ENCODE assay signal across 20 cellular contexts in genomic region chr7:131548371-131548770, GRCh38. TPM values are rescaled to one million over a fixed set of nuclear protein-coding genes. Genes with fewer than 3 reads are reported as not detected.
DNase-seq lines count a peak whose midpoint lies in the region; ATAC-seq and TF ChIP-seq lines count a peak whose summit lies in the region.
"Had no signal": no experiment of that assay in that cellular context is flagged by ENCODE, and none has a peak within 500 bp of the region (broad histone marks: within the 10 kb centered on the region; RNA-seq: fewer than 3 reads in every experiment).

No MANE protein-coding gene starts in this region.

- no peak overlapping the region for H3K4me3 Mint-ChIP-seq in glutamatergic neuron (ENCODE audit: unreplicated experiment)
- H3K4me3 Mint-ChIP-seq in activated T-helper 17 cell treated with anti-CD3 and anti-CD28 coated beads, Interleukin-2, amount 50 U/mL, for 72 hours = no peak overlapping the region
- H3K4me3 Mint-ChIP-seq: B cell; CD4-positive, CD25-positive, alpha-beta regulatory T cell had no signal

- ATAC-seq in heart right ventricle = no peak
- no peak for ATAC-seq in activated T-helper 17 cell treated with anti-CD3 and anti-CD28 coated beads, Interleukin-2, amount 50 U/mL, for 72 hours (replicated peaks)
- ATAC-seq in HG02973 (IDR thresholded peaks at IDR 0.05; ENCODE audit: unreplicated experiment) = no peak
- no peak for ATAC-seq in HG02852 (IDR thresholded peaks at IDR 0.05; ENCODE audit: unreplicated experiment)

- peaks cover 8% of the 10 kb centered on the region for H3K4me1 Mint-ChIP-seq in glutamatergic neuron (ENCODE audit: low read depth, unreplicated experiment)
- peaks cover 4% of the 10 kb centered on the region for H3K4me1 Mint-ChIP-seq in activated T-helper 17 cell treated with anti-CD3 and anti-CD28 coated beads, Interleukin-2, amount 50 U/mL, for 72 hours
- H3K4me1 Mint-ChIP-seq: B cell; CD4-positive, CD25-positive, alpha-beta regulatory T cell had no signal

- intact Hi-C loops in left ventricle myocardium inferior (cut with micrococcal nuclease) = no loop called here
- intact Hi-C loops in heart right ventricle (cut with DNase I) = loop anchor here in 4 of 10 donors (5.0 to 10.0 kb wide), 2 partner anchors 104 to 106 kb away; no protein-coding TSS in a partner anchor

- H3K27ac ChIP-seq in left ventricle myocardium inferior (replicated peaks) (peak overlapping the region; percentile 38), heart right ventricle (peak overlapping the region in 2 of 10 donors; percentile 26 to 60)
- H3K27ac ChIP-seq: Peyer's patch, SJSA1 had no signal

- H3K9ac ChIP-seq in NT2/D1 (ENCODE audit: insufficient read length, low read depth) = no peak overlapping the region

- 66 to 82% methylated on average over 2 of the region's 2 CpGs for WGBS in heart right ventricle, 2 donors

- TF ChIP-seq CTCF in left ventricle myocardium inferior (IDR thresholded peaks at IDR 0.05; ENCODE audit: borderline replicate concordance) = no peak
- TF ChIP-seq CTCF in heart right ventricle (IDR thresholded peaks at IDR 0.05) = no peak
- no peak for TF ChIP-seq CTCF in glutamatergic neuron (IDR thresholded peaks at IDR 0.05; ENCODE audit: partially characterized antibody, unreplicated experiment)

- H3K36me3 ChIP-seq in left ventricle myocardium inferior (no peaks in the 10 kb centered on the region), heart right ventricle (peaks cover 0 to 15% (median 0%) of the 10 kb centered on the region in 9 donors), NT2/D1 (ENCODE audit: insufficient read depth, insufficient read length, low read length) (peaks cover 95% of the 10 kb centered on the region)
- H3K36me3 ChIP-seq: HAP-1, Peyer's patch, SJSA1 had no signal

- H3K9me3 Mint-ChIP-seq in glutamatergic neuron (ENCODE audit: unreplicated experiment) = peaks cover 6% of the 10 kb centered on the region
- H3K9me3 Mint-ChIP-seq in activated T-helper 17 cell treated with anti-CD3 and anti-CD28 coated beads, Interleukin-2, amount 50 U/mL, for 72 hours = no peaks in the 10 kb centered on the region

- H3K4me3 ChIP-seq in left ventricle myocardium inferior (no peak overlapping the region), heart right ventricle (no peak overlapping the region), NT2/D1 (ENCODE audit: insufficient read length, low read depth) (peak overlapping the region; percentile 4)
- H3K4me3 ChIP-seq: HAP-1, Peyer's patch, SJSA1 had no signal

- DNase-seq in left ventricle myocardium inferior (no peak), heart right ventricle (no peak), NT2/D1 (ENCODE audit: low read depth, low spot score) (no peak), glutamatergic neuron (no peak)
- no peak for DNase-seq in stimulated activated CD4-positive, alpha-beta T cell treated with anti-CD3 and anti-CD28 coated beads, Interleukin-2, amount 100 ng/mL, for 24 hours
- DNase-seq: 8988T; Caco-2; CD4-positive, CD25-positive, alpha-beta regulatory T cell; NCI-H1048; NCI-H1436; NCI-H2029; NCI-H345; NCI-H526; Peyer's patch had no signal

- H3K27me3 ChIP-seq in left ventricle myocardium inferior (ENCODE audit: low read depth) (no peaks in the 10 kb centered on the region), heart right ventricle (no peaks in the 10 kb centered on the region), NT2/D1 (ENCODE audit: insufficient read depth, insufficient read length) (no peaks in the 10 kb centered on the region)
- H3K27me3 ChIP-seq: Peyer's patch, SJSA1 had no signal

- no peaks in the 10 kb centered on the region for H3K9me3 ChIP-seq in left ventricle myocardium inferior (replicated peaks)
- H3K9me3 ChIP-seq in heart right ventricle = no peaks in the 10 kb centered on the region
- H3K9me3 ChIP-seq in NT2/D1 (ENCODE audit: insufficient read depth, low read length) = no peaks in the 10 kb centered on the region
- H3K9me3 ChIP-seq: Caco-2, HAP-1, Peyer's patch, SJSA1 had no signal

- H3K4me1 ChIP-seq in left ventricle myocardium inferior (peaks cover 96% of the 10 kb centered on the region), heart right ventricle (peaks cover 13 to 97% (median 42%) of the 10 kb centered on the region in 9 donors), NT2/D1 (ENCODE audit: insufficient read depth, insufficient read length) (peaks cover 30% of the 10 kb centered on the region)
- H3K4me1 ChIP-seq: HAP-1, Peyer's patch had no signal

- no peaks in the 10 kb centered on the region for H3K36me3 Mint-ChIP-seq in glutamatergic neuron (ENCODE audit: unreplicated experiment)
- no peaks in the 10 kb centered on the region for H3K36me3 Mint-ChIP-seq in activated T-helper 17 cell treated with anti-CD3 and anti-CD28 coated beads, Interleukin-2, amount 50 U/mL, for 72 hours (ENCODE audit: low read depth)
- H3K36me3 Mint-ChIP-seq: CD4-positive, CD25-positive, alpha-beta regulatory T cell had no signal

- peak overlapping the region; percentile 63 for H3K27ac Mint-ChIP-seq in glutamatergic neuron (ENCODE audit: unreplicated experiment)
- no peak overlapping the region for H3K27ac Mint-ChIP-seq in activated T-helper 17 cell treated with anti-CD3 and anti-CD28 coated beads, Interleukin-2, amount 50 U/mL, for 72 hours
- H3K27ac Mint-ChIP-seq: B cell; CD4-positive, CD25-positive, alpha-beta regulatory T cell had no signal

- no peaks in the 10 kb centered on the region for H3K27me3 Mint-ChIP-seq in glutamatergic neuron (ENCODE audit: unreplicated experiment)
- peaks cover 11% of the 10 kb centered on the region for H3K27me3 Mint-ChIP-seq in activated T-helper 17 cell treated with anti-CD3 and anti-CD28 coated beads, Interleukin-2, amount 50 U/mL, for 72 hours

RNA-seq across cellular contexts. Expression of gene PODXL, which starts 8.1 kb away (rescaled TPM):
- total RNA-seq in left ventricle myocardium inferior (67.4 TPM), heart right ventricle (100 to 1,000 TPM in 1 of 10 donors, 10 to 100 TPM in 9; 43.7 to 162 (median 71.0) TPM), glutamatergic neuron (ENCODE audit: unreplicated experiment) (12.3 TPM)
- 10 to 100 TPM; 34.4 to 41.3 TPM for polyA plus RNA-seq in heart right ventricle
- 1 to 10 TPM in 1 of 2 donors, under 1 TPM in 1; 0.40 to 1.8 TPM for total RNA-seq in activated T-helper 17 cell treated with anti-CD3 and anti-CD28 coated beads, Interleukin-2, amount 50 U/mL, for 72 hours
